19 cellular contexts compared by ENCODE assay signal in genomic region chr14:90600619-90601018, GRCh38.
A peak's percentile ranks its signal among the peaks of the same experiment; 100 is the strongest.
DNase-seq lines count a peak whose midpoint lies in the region; ATAC-seq and TF ChIP-seq lines count a peak whose summit lies in the region.
"Had no signal": no experiment of that assay in that cellular context is flagged by ENCODE, and none has a peak within 500 bp of the region (broad histone marks: within the 10 kb centered on the region; RNA-seq: fewer than 3 reads in every experiment).

No MANE protein-coding gene starts in this region.

- no peaks in the 10 kb centered on the region for H3K79me2 ChIP-seq in GM23338 (replicated peaks; ENCODE audit: insufficient read depth)

- H3K4me1 ChIP-seq in GM23338 (ENCODE audit: insufficient read depth) (peaks cover 42% of the 10 kb centered on the region), neuronal stem cell (ENCODE audit: control insufficient read depth in 2 of 2, insufficient read depth in 1 of 2, low read depth in 1 of 2, low read length in 2 of 2) (peaks cover 11 to 24% of the 10 kb centered on the region in 2 donors)

- ATAC-seq in GM23338 = peak; percentile 40
- no peak for ATAC-seq in GM18861 (IDR thresholded peaks at IDR 0.05; ENCODE audit: unreplicated experiment)
- ATAC-seq: K562, Right ventricle myocardium inferior had no signal

- H2BK12ac ChIP-seq in neuronal stem cell (ENCODE audit: low read length) = no peak overlapping the region

- H3K36me3 Mint-ChIP-seq in GM23338 (ENCODE audit: low read depth) = no peaks in the 10 kb centered on the region

- intact Hi-C loops in cardiac septum (cut with DNase I) = no loop called here

- H2BK15ac ChIP-seq in neuronal stem cell (ENCODE audit: low read length) = no peak overlapping the region

- no peaks in the 10 kb centered on the region for H3K9me2 ChIP-seq in GM23338 (ENCODE audit: insufficient read depth)

- peaks cover 58% of the 10 kb centered on the region for H3K4me1 Mint-ChIP-seq in GM23338

- no peak overlapping the region for H2BK5ac ChIP-seq in neuronal stem cell (ENCODE audit: low read length)

- H3K36me3 ChIP-seq in GM23338 (ENCODE audit: insufficient read depth) = no peaks in the 10 kb centered on the region
- no peaks in the 10 kb centered on the region for H3K36me3 ChIP-seq in neuronal stem cell (replicated peaks in 1 of 2; ENCODE audit: control insufficient read depth in 2 of 2, insufficient read depth in 2 of 2, low read length in 2 of 2)
- H3K36me3 ChIP-seq: BE2C, HAP-1, MG63, SJSA1 had no signal

- no peak overlapping the region for H4K8ac ChIP-seq in neuronal stem cell (ENCODE audit: low read depth, low read length)

- H3K4ac ChIP-seq in neuronal stem cell (ENCODE audit: low read length) = no peak overlapping the region

- no peak overlapping the region for H3K4me2 ChIP-seq in GM23338
- no peak overlapping the region for H3K4me2 ChIP-seq in neuronal stem cell (ENCODE audit: insufficient read depth, low read length, poor library complexity, severe bottlenecking)

- H3K27me3 Mint-ChIP-seq in GM23338 (ENCODE audit: insufficient read depth, low read depth, poor library complexity) = peaks cover 6% of the 10 kb centered on the region

- H2BK120ac ChIP-seq in neuronal stem cell (ENCODE audit: low read depth, low read length) = no peak overlapping the region

- H4K91ac ChIP-seq in neuronal stem cell (ENCODE audit: low read depth, low read length, poor library complexity) = no peak overlapping the region

- H3K14ac ChIP-seq in neuronal stem cell (ENCODE audit: low read length) = no peak overlapping the region

- H3F3A ChIP-seq in GM23338 (replicated peaks; ENCODE audit: low read depth) = no peaks in the 10 kb centered on the region

- H3K27ac ChIP-seq in GM23338 (ENCODE audit: low read depth) (no peak overlapping the region), neuronal stem cell (replicated peaks; ENCODE audit: low read length) (no peak overlapping the region)
- H3K27ac ChIP-seq: HL-60, SJSA1 had no signal

- no peaks in the 10 kb centered on the region for H4K20me1 ChIP-seq in GM23338 (replicated peaks; ENCODE audit: insufficient read depth)

- DNase-seq in GM23338 (ENCODE audit: low spot score) (no peak), NCI-H524 (lab: John Stamatoyannopoulos, UW) (peak; percentile 99 to 100), cerebellum (ENCODE audit: low spot score) (peak; percentile 44), neuronal stem cell (ENCODE audit: low spot score) (no peak), cardiac septum (ENCODE audit: low spot score) (no peak), NCI-H69 (lab: John Stamatoyannopoulos, UW) (no peak), NCI-H1105 treated with DMSO at 0.1 percent for 48 hours (lab: John Stamatoyannopoulos, UW) (no peak)
- DNase-seq: BE2C, DMS79, MG63, NCI-H1436, NCI-H2029, OCI-M1 had no signal

- H2AFZ ChIP-seq in GM23338 = no peak overlapping the region
- H2AFZ ChIP-seq in neuronal stem cell (ENCODE audit: low read length) = no peak overlapping the region

- H3K9ac ChIP-seq in neuronal stem cell (ENCODE audit: low read depth, low read length, poor library complexity) = peak overlapping the region; percentile 24

- H3K27ac Mint-ChIP-seq in GM23338 = 0 out of 2 replicates have a peak overlapping the region, but pooled peaks have one; percentile 45

- H3K27me3 ChIP-seq in GM23338 (ENCODE audit: insufficient read depth) (no peaks in the 10 kb centered on the region), neuronal stem cell (ENCODE audit: control insufficient read depth in 3 of 3, insufficient read depth in 3 of 3, low read depth in 1 of 3, low read length in 3 of 3) (no peaks in the 10 kb centered on the region)
- H3K27me3 ChIP-seq: BE2C, MG63, SJSA1 had no signal

- no peaks in the 10 kb centered on the region for H3K9me3 ChIP-seq in neuronal stem cell (replicated peaks in 1 of 2; ENCODE audit: control insufficient read depth in 2 of 2, insufficient read depth in 1 of 2, low read depth in 1 of 2, low read length in 2 of 2)
- H3K9me3 ChIP-seq: BE2C, HAP-1, MG63, SJSA1 had no signal

- WGBS in neuronal stem cell (ENCODE audit: extremely low coverage in 2 of 2, insufficient read length in 2 of 2, insufficient replicate concordance in 1 of 2), 2 donors = no CpG with 5 or more reads among the region's 12 CpGs

- no peaks in the 10 kb centered on the region for H3K9me3 Mint-ChIP-seq in GM23338

- no peak for TF ChIP-seq CTCF in GM23338 (conservative IDR thresholded peaks at IDR 0.05; ENCODE audit: low read depth in 2 of 2)

- H3K23ac ChIP-seq in neuronal stem cell (ENCODE audit: low read depth, low read length, poor library complexity) = no peak overlapping the region

- H3K4me3 Mint-ChIP-seq in GM23338 = no peak overlapping the region

- peak overlapping the region; percentile 0 for H2AK5ac ChIP-seq in neuronal stem cell (ENCODE audit: low read depth, low read length)

- no peaks in the 10 kb centered on the region for H3K79me1 ChIP-seq in neuronal stem cell (ENCODE audit: low read depth, low read length)

- peak overlapping the region; percentile 29 for H3K18ac ChIP-seq in neuronal stem cell (ENCODE audit: low read length)

- H3K4me3 ChIP-seq in GM23338 = no peak overlapping the region
- no peak overlapping the region for H3K4me3 ChIP-seq in neuronal stem cell (ENCODE audit: low read length in 2 of 2)
- H3K4me3 ChIP-seq: HAP-1, K562, MG63, SJSA1 had no signal

TF ChIP-seq in GM23338, 12 proteins besides CTCF, POLR2A, EP300 and RAD21 (continues in another document):
- TF ChIP-seq NANOG (IDR thresholded peaks at IDR 0.05; ENCODE audit: borderline replicate concordance) (no peak), EZH2 (IDR thresholded peaks at IDR 0.05; ENCODE audit: low read depth, unreplicated experiment) (no peak), EZH2phosphoT487 (IDR thresholded peaks at IDR 0.05; ENCODE audit: unreplicated experiment) (no peak), STAT1 (IDR thresholded peaks at IDR 0.05; ENCODE audit: unreplicated experiment) (no peak), POLR2AphosphoS5 (IDR thresholded peaks at IDR 0.05; ENCODE audit: low read depth) (no peak), CREB1 (CRISPR knock-in tag; IDR thresholded peaks at IDR 0.05; ENCODE audit: low read depth) (no peak), ZNF331 (CRISPR knock-in tag; IDR thresholded peaks at IDR 0.05; ENCODE audit: low read depth) (no peak), REST (IDR thresholded peaks at IDR 0.05; ENCODE audit: unreplicated experiment) (no peak), ZNF114 (CRISPR knock-in tag; IDR thresholded peaks at IDR 0.05) (no peak)

Comparison
In these comparisons a context has a peak if more than half of its experiments do, and no peak if none do; other contexts are left out.
1. DNase-seq: peak in NCI-H524 (2 of 2) and cerebellum (single experiment); none in GM23338 (single experiment), neuronal stem cell (single experiment), cardiac septum (single experiment), NCI-H69 (single experiment) and NCI-H1105 treated with DMSO at 0.1 percent for 48 hours (single experiment).